ENCODE assay signal across 21 cellular contexts in genomic region chr1:38185913-38186312, GRCh38.
DNase-seq lines count a peak whose midpoint lies in the region; ATAC-seq, FAIRE-seq and TF ChIP-seq lines count a peak whose summit lies in the region.
"Had no signal": no experiment of that assay in that cellular context is flagged by ENCODE, and none has a peak within 500 bp of the region (broad histone marks: within the 10 kb centered on the region; RNA-seq: fewer than 3 reads in every experiment).

No MANE protein-coding gene starts in this region.

- FAIRE-seq in HepG2 (lab: Jason Lieb, UNC) (no peak), H1 (lab: Jason Lieb, UNC) (no peak)
- FAIRE-seq: A549, D721Med, G401.6, GM12891 had no signal

- TF ChIP-seq CTCF in HepG2 (CRISPR knock-in tag; IDR thresholded peaks at IDR 0.05) = no peak
- TF ChIP-seq CTCF in right lobe of liver (IDR thresholded peaks at IDR 0.05) = no peak
- TF ChIP-seq CTCF in H1 (IDR thresholded peaks at IDR 0.05; ENCODE audit: control extremely low read depth in 1 of 3, insufficient read depth in 1 of 3, low read depth in 1 of 3, low read length in 3 of 3) = no peak

- peaks cover 10% of the 10 kb centered on the region; the same call in 1 of the 2 replicates for H3K4me1 ChIP-seq in HepG2 (ENCODE audit: insufficient read depth, low read length)
- no peaks in the 10 kb centered on the region for H3K4me1 ChIP-seq in right lobe of liver
- H3K4me1 ChIP-seq in H1 (replicated peaks in 1 of 4; ENCODE audit: control insufficient read depth in 3 of 4, insufficient read depth in 4 of 4, low read length in 3 of 4) = peaks cover 3 to 8% (median 4%) of the 10 kb centered on the region in 4 experiments; a peak in 6 of 7 replicates
- H3K4me1 ChIP-seq: A549, Caco-2 had no signal

- no peak overlapping the region for H2AFZ ChIP-seq in HepG2 (ENCODE audit: low read length)
- H2AFZ ChIP-seq in H1 (ENCODE audit: low read length) = no peak overlapping the region

- in situ Hi-C loops in HepG2 (cut with HindIII; ENCODE audit: extremely low pct_ligation_motif_present, low pct_unique_long_range_greater_than_20kb) = no loop called here

- TF ChIP-seq EP300 in HepG2 (IDR thresholded peaks at IDR 0.05; ENCODE audit: low read depth in 2 of 2, low read length in 2 of 2) (no peak), HepG2 (CRISPR knock-in tag; IDR thresholded peaks at IDR 0.05; ENCODE audit: borderline replicate concordance) (no peak), H1 (IDR thresholded peaks at IDR 0.05; ENCODE audit: borderline replicate concordance in 1 of 2, low read depth in 2 of 2, low read length in 2 of 2) (no peak)

- H2BK12ac ChIP-seq in H1 (ENCODE audit: low read depth, low read length) = peak overlapping the region; percentile 71; the same call in 1 of the 2 replicates

- H3K9me3 ChIP-seq in HepG2 (ENCODE audit: low read length) (no peaks in the 10 kb centered on the region), right lobe of liver (no peaks in the 10 kb centered on the region), H1 (ENCODE audit: insufficient read depth in 2 of 2, low read depth in 1 of 2, low read length in 1 of 2) (peaks cover 6% of the 10 kb centered on the region in 2 experiments; a peak in 2 of 4 replicates)
- H3K9me3 ChIP-seq: A549, Caco-2 had no signal

- no peak for ATAC-seq in HepG2
- ATAC-seq in right lobe of liver = no peak
- ATAC-seq in GM18520 (IDR thresholded peaks at IDR 0.05; ENCODE audit: unreplicated experiment) = no peak
- ATAC-seq: A549; CD8-positive, alpha-beta T cell had no signal

- H3K79me2 ChIP-seq in HepG2 (ENCODE audit: insufficient read depth, low read length) = no peaks in the 10 kb centered on the region
- no peaks in the 10 kb centered on the region for H3K79me2 ChIP-seq in H1 (ENCODE audit: control insufficient read depth in 1 of 2, insufficient read depth in 2 of 2, low read length in 2 of 2)

- DNase-seq in DMS 273 (lab: John Stamatoyannopoulos, UW; ENCODE audit: unreplicated experiment) (peak; percentile 87), DMS 273 treated with DMSO at 0.1 percent for 48 hours (lab: John Stamatoyannopoulos, UW) (no peak), HepG2 (ENCODE audit: low spot score) (no peak), right lobe of liver (no peak), H1 (ENCODE audit: low read depth in 1 of 2, low spot score in 2 of 2) (no peak), NCI-H524 treated with DMSO at 0.1 percent for 48 hours (lab: John Stamatoyannopoulos, UW) (no peak)
- DNase-seq: AML-193; Caco-2; Calu3; CD4-positive, alpha-beta T cell; CD8-positive, alpha-beta T cell; DMS79 treated with DMSO at 0.1 percent for 48 hours; GF-D8 had no signal

- 55% methylated on average over 7 of the region's 7 CpGs for WGBS in HepG2 (ENCODE audit: low lambda C conversion rate)
- WGBS in right lobe of liver (ENCODE audit: insufficient coverage, low coverage, low lambda C conversion rate, missing lambda C conversion rate) = 87% methylated on average over 3 of the region's 7 CpGs
- 91% methylated on average over 7 of the region's 7 CpGs; no CpG with 5 or more reads in 1 of the 2 experiments for WGBS in H1 (ENCODE audit: extremely low coverage in 1 of 2, insufficient coverage in 1 of 2, insufficient read length in 1 of 2, insufficient replicate concordance in 2 of 2, low coverage in 1 of 2, low lambda C conversion rate in 2 of 2, missing lambda C conversion rate in 1 of 2), 2 experiments

- H4K8ac ChIP-seq in H1 (ENCODE audit: extremely low read depth, insufficient read depth, low read length) = no peak overlapping the region

- peak overlapping the region; percentile 8; the same call in 1 of the 2 replicates for H2BK15ac ChIP-seq in H1 (ENCODE audit: low read length)

- H3K4me2 ChIP-seq in HepG2 (ENCODE audit: low read depth, low read length) (no peak overlapping the region), H1 (ENCODE audit: insufficient read depth in 1 of 2, low read depth in 2 of 2, low read length in 2 of 2) (no peak overlapping the region)
- H3K4me2 ChIP-seq: A549; BLaER1 treated with 17β-estradiol and CSF1 and Interleukin-3, amounts not matched to agents 10 nM and 100 nM had no signal

- H3K14ac ChIP-seq in H1 (ENCODE audit: insufficient read length) = no peak overlapping the region

- POLR2A ChIA-PET in HepG2 (lab: Yijun Ruan, JAX) (no interaction called here), H1 (lab: Charles Lee; ENCODE audit: partially characterized antibody) (no interaction called here)

- BruUV-seq in HepG2 (replicated peaks; lab: Mats Ljungman, UMichigan) = no TSS peak

- no peaks in the 10 kb centered on the region for H3K23me2 ChIP-seq in H1 (ENCODE audit: low read depth, low read length)

- H2AK5ac ChIP-seq in H1 (ENCODE audit: low read depth, low read length) = no peak overlapping the region

- CTCF ChIA-PET in HepG2 (lab: Yijun Ruan, JAX; ENCODE audit: low intra/inter-chr PET ratio, low total read pairs) = no interaction called here
- CTCF ChIA-PET in H1 (lab: Charles Lee; ENCODE audit: partially characterized antibody) = no interaction called here

- H3K36me3 ChIP-seq in HepG2 (replicated peaks in 1 of 2; ENCODE audit: control insufficient read depth in 1 of 2, insufficient read depth in 2 of 2, low read length in 2 of 2) (no peaks in the 10 kb centered on the region), right lobe of liver (no peaks in the 10 kb centered on the region), H1 (ENCODE audit: control insufficient read depth in 2 of 4, insufficient read depth in 4 of 4, low read length in 3 of 4) (no peaks in the 10 kb centered on the region)
- H3K36me3 ChIP-seq: BLaER1 treated with 17β-estradiol and CSF1 and Interleukin-3, amounts not matched to agents 10 nM and 100 nM had no signal

- H2BK5ac ChIP-seq in H1 (ENCODE audit: low read depth, low read length) = peak overlapping the region; percentile 60; the same call in 1 of the 2 replicates

- H3K27me3 ChIP-seq in HepG2 (ENCODE audit: control insufficient read depth in 1 of 2, insufficient read depth in 2 of 2, low read length in 2 of 2) (peaks cover 1 to 9% of the 10 kb centered on the region in 2 experiments; a peak in 1 of 5 replicates), right lobe of liver (no peaks in the 10 kb centered on the region), H1 (replicated peaks in 1 of 4; ENCODE audit: control insufficient read depth in 3 of 4, extremely low read depth in 1 of 4, insufficient read depth in 3 of 4, low read length in 3 of 4) (no peaks in the 10 kb centered on the region)
- H3K27me3 ChIP-seq: BLaER1 treated with 17β-estradiol and CSF1 and Interleukin-3, amounts not matched to agents 10 nM and 100 nM had no signal

- H4K5ac ChIP-seq in H1 (ENCODE audit: insufficient read length, low read depth, low read length) = no peak overlapping the region

- H4K91ac ChIP-seq in H1 (replicated peaks; ENCODE audit: insufficient read length, low read length) = no peak overlapping the region

- H2BK20ac ChIP-seq in H1 (ENCODE audit: low read length) = peak overlapping the region; percentile 9; the same call in 1 of the 2 replicates

- no peak overlapping the region for H3K56ac ChIP-seq in H1 (replicated peaks; ENCODE audit: insufficient read length, low read depth, low read length)

- no peak overlapping the region for H3K9ac ChIP-seq in HepG2 (ENCODE audit: insufficient read depth, low read depth, low read length)
- H3K9ac ChIP-seq in H1 (replicated peaks in 1 of 4; ENCODE audit: extremely low read depth in 1 of 4, low read depth in 3 of 4, low read length in 3 of 4) = no peak overlapping the region
- H3K9ac ChIP-seq: BLaER1 treated with 17β-estradiol and CSF1 and Interleukin-3, amounts not matched to agents 10 nM and 100 nM had no signal

- no peak overlapping the region for H3K4ac ChIP-seq in H1 (replicated peaks; ENCODE audit: insufficient read length, low read depth, low read length)

- intact Hi-C loops in HepG2 (cut with micrococcal nuclease; ENCODE audit: unreplicated experiment) = no loop called here
- intact Hi-C loops in right lobe of liver (cut with DNase I) = no loop called here

- no peak overlapping the region for H3K23ac ChIP-seq in H1 (ENCODE audit: insufficient read length)

- TF ChIP-seq RAD21 in HepG2 (CRISPR knock-in tag; IDR thresholded peaks at IDR 0.05) = no peak
- TF ChIP-seq RAD21 in H1 (IDR thresholded peaks at IDR 0.05 in 1 of 2, conservative IDR thresholded peaks at IDR 0.05 in 1 of 2; ENCODE audit: low read depth in 2 of 2, low read length in 2 of 2) = no peak

- H4K20me1 ChIP-seq in HepG2 (ENCODE audit: insufficient read depth, low read length) = no peaks in the 10 kb centered on the region
- no peaks in the 10 kb centered on the region for H4K20me1 ChIP-seq in H1 (replicated peaks in 1 of 2; ENCODE audit: control insufficient read depth in 1 of 2, insufficient read depth in 2 of 2, low read length in 2 of 2)
- H4K20me1 ChIP-seq: BLaER1 treated with 17β-estradiol and CSF1 and Interleukin-3, amounts not matched to agents 10 nM and 100 nM had no signal

- H3K4me3 ChIP-seq in HepG2 (replicated peaks in 1 of 3; ENCODE audit: insufficient read depth in 1 of 3, low read depth in 2 of 3, low read length in 3 of 3) = no peak overlapping the region
- H3K4me3 ChIP-seq in right lobe of liver = no peak overlapping the region
- H3K4me3 ChIP-seq in H1 (ENCODE audit: extremely low read depth in 1 of 4, insufficient read depth in 2 of 4, low read depth in 3 of 4, low read length in 4 of 4) = no peak overlapping the region
- H3K4me3 ChIP-seq: A549; BLaER1 treated with 17β-estradiol and CSF1 and Interleukin-3, amounts not matched to agents 10 nM and 100 nM had no signal

- H3K79me1 ChIP-seq in H1 (ENCODE audit: low read depth, low read length) = no peaks in the 10 kb centered on the region

- TF ChIP-seq POLR2A in HepG2 (IDR thresholded peaks at IDR 0.05; ENCODE audit: insufficient read depth in 1 of 2, low read depth in 2 of 2, low read length in 2 of 2) (no peak), right lobe of liver (IDR thresholded peaks at IDR 0.05) (no peak), H1 (IDR thresholded peaks at IDR 0.05; ENCODE audit: control extremely low read depth in 1 of 2, low read depth in 2 of 2, low read length in 2 of 2) (no peak)

- H3K18ac ChIP-seq in H1 (ENCODE audit: extremely low read depth, low read length) = no peak overlapping the region

- no peak overlapping the region for H2BK120ac ChIP-seq in H1 (replicated peaks; ENCODE audit: low read depth, low read length)

- H3K27ac ChIP-seq in HepG2 (ENCODE audit: extremely low read length, insufficient read depth, low read length) (no peak overlapping the region), right lobe of liver (no peak overlapping the region), H1 (ENCODE audit: low read depth, low read length) (no peak overlapping the region)
- H3K27ac ChIP-seq: 22Rv1; A549; BLaER1 treated with 17β-estradiol and CSF1 and Interleukin-3, amounts not matched to agents 10 nM and 100 nM; C4-2B had no signal

TF ChIP-seq in H1, 55 proteins besides CTCF, POLR2A, EP300 and RAD21 (continues in another document):
- TF ChIP-seq KDM5A (IDR thresholded peaks at IDR 0.05; ENCODE audit: low read length) = no peak
- no peak for TF ChIP-seq RFX5 (IDR thresholded peaks at IDR 0.05; ENCODE audit: borderline replicate concordance, low read depth, low read length)
- no peak for TF ChIP-seq HDAC2 (IDR thresholded peaks at IDR 0.05; ENCODE audit: borderline replicate concordance in 1 of 2, low read depth in 2 of 2, low read length in 2 of 2)
- no peak for TF ChIP-seq NRF1 (IDR thresholded peaks at IDR 0.05; ENCODE audit: low read depth, low read length)
- no peak for TF ChIP-seq CTBP2 (IDR thresholded peaks at IDR 0.05; ENCODE audit: borderline replicate concordance, insufficient read depth, insufficient read length, low read length)
